15 cellular contexts compared by ENCODE assay signal in the genomic region with DNA sequence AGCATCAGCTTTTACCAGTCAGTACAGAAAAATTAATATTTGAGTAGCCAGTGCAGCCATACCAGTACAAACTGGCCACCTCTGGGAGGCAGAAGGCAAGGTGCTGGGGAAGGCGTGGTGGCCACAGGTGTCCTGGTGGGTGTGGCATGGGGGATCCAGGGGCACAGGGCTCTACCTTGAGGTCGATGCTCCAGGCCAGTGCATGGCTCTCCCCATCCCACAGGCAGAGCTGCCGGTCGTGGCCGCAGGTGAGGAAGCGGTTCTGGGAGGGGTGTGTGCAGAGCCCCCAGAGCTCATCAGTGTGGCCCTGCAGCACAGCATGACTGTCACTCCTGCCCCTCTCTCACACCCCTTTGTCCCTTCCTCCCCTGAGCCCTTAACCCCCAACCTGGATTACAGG. TPM values are rescaled to one million over a fixed set of nuclear protein-coding genes. Genes with fewer than 3 reads are reported as not detected.
DNase-seq lines count a peak whose midpoint lies in the region; ATAC-seq lines count a peak whose summit lies in the region.
"Had no signal": no experiment of that assay in that cellular context is flagged by ENCODE, and none has a peak within 500 bp of the region (broad histone marks: within the 10 kb centered on the region; RNA-seq: fewer than 3 reads in every experiment).

No MANE protein-coding gene starts in this region.

- no peak for ATAC-seq in left ventricle myocardium superior
- ATAC-seq in left cardiac atrium: no peak
- no peak for ATAC-seq in activated T-helper 17 cell treated with anti-CD3 and anti-CD28 coated beads, Interleukin-2, amount 50 U/mL, for 72 hours (replicated peaks)
- ATAC-seq in HG03521 (IDR thresholded peaks at IDR 0.05; ENCODE audit: unreplicated experiment): no peak
- ATAC-seq in activated CD4-positive, alpha-beta T cell treated with anti-CD3 and anti-CD28 coated beads for 36 hours: no peak
- ATAC-seq: HCT116 had no signal

- H3K27ac ChIP-seq in neuronal stem cell (replicated peaks; ENCODE audit: low read length): no peak overlapping the region
- H3K27ac ChIP-seq: GM23248 had no signal

- no peak overlapping the region for H3K4me3 Mint-ChIP-seq in activated T-helper 17 cell treated with anti-CD3 and anti-CD28 coated beads, Interleukin-2, amount 50 U/mL, for 72 hours
- no peak overlapping the region for H3K4me3 Mint-ChIP-seq in activated CD4-positive, alpha-beta T cell treated with anti-CD3 and anti-CD28 coated beads for 36 hours

- H3K23ac ChIP-seq in neuronal stem cell (ENCODE audit: low read depth, low read length, poor library complexity): no peak overlapping the region

- no peak overlapping the region for H3K4me3 ChIP-seq in neuronal stem cell (ENCODE audit: low read length in 2 of 2)
- H3K4me3 ChIP-seq: GM23248 had no signal

- no peak overlapping the region for H3K14ac ChIP-seq in neuronal stem cell (ENCODE audit: low read length)

- peaks cover 27% of the 10 kb centered on the region for H3K4me1 Mint-ChIP-seq in activated T-helper 17 cell treated with anti-CD3 and anti-CD28 coated beads, Interleukin-2, amount 50 U/mL, for 72 hours
- H3K4me1 Mint-ChIP-seq in activated CD4-positive, alpha-beta T cell treated with anti-CD3 and anti-CD28 coated beads for 36 hours: peaks cover 35% of the 10 kb centered on the region

- peaks cover 8% of the 10 kb centered on the region for H3K79me1 ChIP-seq in neuronal stem cell (ENCODE audit: low read depth, low read length)

- H3K9ac ChIP-seq in neuronal stem cell (ENCODE audit: low read depth, low read length, poor library complexity): peak overlapping the region; percentile 24
- H3K9ac ChIP-seq: GM23248 had no signal

- H4K8ac ChIP-seq in neuronal stem cell (ENCODE audit: low read depth, low read length): peak overlapping the region; percentile 19

- no peak overlapping the region for H2AFZ ChIP-seq in neuronal stem cell (ENCODE audit: low read length)
- H2AFZ ChIP-seq: GM23248 had no signal

- H3K27me3 Mint-ChIP-seq in activated T-helper 17 cell treated with anti-CD3 and anti-CD28 coated beads, Interleukin-2, amount 50 U/mL, for 72 hours: no peaks in the 10 kb centered on the region
- no peaks in the 10 kb centered on the region for H3K27me3 Mint-ChIP-seq in activated CD4-positive, alpha-beta T cell treated with anti-CD3 and anti-CD28 coated beads for 36 hours
- H3K27me3 Mint-ChIP-seq: CD4-positive, alpha-beta T cell had no signal

- POLR2A ChIA-PET in activated CD4-positive, alpha-beta T cell treated with anti-CD3 and anti-CD28 coated beads for 36 hours (lab: Charles Lee): interaction anchor here (1.2 kb wide), 1 partner anchor 14 kb away, joined by 4 read pairs; a partner anchor contains a TSS

- peak overlapping the region; percentile 67 for H2BK12ac ChIP-seq in neuronal stem cell (ENCODE audit: low read length)

- no peaks in the 10 kb centered on the region for H3K9me3 Mint-ChIP-seq in activated T-helper 17 cell treated with anti-CD3 and anti-CD28 coated beads, Interleukin-2, amount 50 U/mL, for 72 hours
- H3K9me3 Mint-ChIP-seq in activated CD4-positive, alpha-beta T cell treated with anti-CD3 and anti-CD28 coated beads for 36 hours (ENCODE audit: low read depth): no peaks in the 10 kb centered on the region
- H3K9me3 Mint-ChIP-seq: CD4-positive, alpha-beta T cell had no signal

- H3K18ac ChIP-seq in neuronal stem cell (ENCODE audit: low read length): peak overlapping the region; percentile 11

- H2BK120ac ChIP-seq in neuronal stem cell (ENCODE audit: low read depth, low read length): peak overlapping the region; percentile 56

- H3K4ac ChIP-seq in neuronal stem cell (ENCODE audit: low read length): peak overlapping the region; percentile 2

- H3K4me1 ChIP-seq in neuronal stem cell (ENCODE audit: control insufficient read depth in 2 of 2, insufficient read depth in 1 of 2, low read depth in 1 of 2, low read length in 2 of 2): peaks cover 15 to 19% of the 10 kb centered on the region in 2 donors

- CTCF ChIA-PET in activated CD4-positive, alpha-beta T cell treated with anti-CD3 and anti-CD28 coated beads for 36 hours (lab: Charles Lee): no interaction called here

- DNase-seq in left ventricle myocardium superior (peak; percentile 9), left cardiac atrium (no peak), neuronal stem cell (ENCODE audit: low spot score) (no peak), NCI-H446 treated with DMSO at 0.1 percent for 48 hours (lab: John Stamatoyannopoulos, UW) (no peak)
- DNase-seq in activated CD4-positive, alpha-beta T cell treated with anti-CD3 and anti-CD28 coated beads for 36 hours: no peak
- DNase-seq: 8988T; AML-193; CD4-positive, alpha-beta T cell; DMS153; DMS79 treated with DMSO at 0.1 percent for 48 hours; EL; GM23248 had no signal

- H2BK15ac ChIP-seq in neuronal stem cell (ENCODE audit: low read length): peak overlapping the region; percentile 71

- H4K91ac ChIP-seq in neuronal stem cell (ENCODE audit: low read depth, low read length, poor library complexity): peak overlapping the region; percentile 68

- peaks cover 0 to 2% of the 10 kb centered on the region in 2 donors for H3K9me3 ChIP-seq in neuronal stem cell (replicated peaks in 1 of 2; ENCODE audit: control insufficient read depth in 2 of 2, insufficient read depth in 1 of 2, low read depth in 1 of 2, low read length in 2 of 2)

- H3K36me3 Mint-ChIP-seq in activated T-helper 17 cell treated with anti-CD3 and anti-CD28 coated beads, Interleukin-2, amount 50 U/mL, for 72 hours (ENCODE audit: low read depth): peaks cover 87% of the 10 kb centered on the region
- peaks cover 67% of the 10 kb centered on the region for H3K36me3 Mint-ChIP-seq in activated CD4-positive, alpha-beta T cell treated with anti-CD3 and anti-CD28 coated beads for 36 hours (ENCODE audit: low read depth)

- peak overlapping the region; percentile 14 for H2BK5ac ChIP-seq in neuronal stem cell (ENCODE audit: low read length)

- no CpG with 5 or more reads among the region's 6 CpGs for WGBS in neuronal stem cell (ENCODE audit: extremely low coverage in 2 of 2, insufficient read length in 2 of 2, insufficient replicate concordance in 1 of 2), 2 donors

- H3K4me2 ChIP-seq in neuronal stem cell (ENCODE audit: insufficient read depth, low read length, poor library complexity, severe bottlenecking): no peak overlapping the region

- H3K27me3 ChIP-seq in neuronal stem cell (ENCODE audit: control insufficient read depth in 3 of 3, insufficient read depth in 3 of 3, low read depth in 1 of 3, low read length in 3 of 3): peaks cover 0 to 17% (median 0%) of the 10 kb centered on the region in 3 experiments

- intact Hi-C loops in left ventricle myocardium superior (cut with micrococcal nuclease) (no loop called here), left cardiac atrium (cut with DNase I) (loop anchor here in 1 of 2 donors (10.0 kb wide), 1 partner anchor 249 kb away; no protein-coding TSS in a partner anchor)
- intact Hi-C loops in activated CD4-positive, alpha-beta T cell treated with anti-CD3 and anti-CD28 coated beads for 36 hours (cut with DNase I, micrococcal nuclease): loop anchor here in 1 of 2 experiments (10.0 kb wide), 1 partner anchor 1639 kb away; a partner anchor contains a TSS

- peak overlapping the region; percentile 36 for H3K27ac Mint-ChIP-seq in activated T-helper 17 cell treated with anti-CD3 and anti-CD28 coated beads, Interleukin-2, amount 50 U/mL, for 72 hours
- H3K27ac Mint-ChIP-seq in activated CD4-positive, alpha-beta T cell treated with anti-CD3 and anti-CD28 coated beads for 36 hours: no peak overlapping the region
- H3K27ac Mint-ChIP-seq: CD4-positive, alpha-beta T cell had no signal

- peaks cover 0 to 24% of the 10 kb centered on the region in 2 donors for H3K36me3 ChIP-seq in neuronal stem cell (replicated peaks in 1 of 2; ENCODE audit: control insufficient read depth in 2 of 2, insufficient read depth in 2 of 2, low read length in 2 of 2)

- H2AK5ac ChIP-seq in neuronal stem cell (ENCODE audit: low read depth, low read length): peak overlapping the region; percentile 96

RNA-seq across cellular contexts. Expression of a gene that starts 3.8 kb away (rescaled TPM):
- total RNA-seq in left ventricle myocardium superior: 33.1 TPM
- 10 to 100 TPM; 38.1 to 60.6 TPM for total RNA-seq in left cardiac atrium
- 100 to 1,000 TPM; 142 to 198 TPM for total RNA-seq in activated T-helper 17 cell treated with anti-CD3 and anti-CD28 coated beads, Interleukin-2, amount 50 U/mL, for 72 hours
- 61.4 TPM for polyA plus RNA-seq in neuronal stem cell (2013, experiment 1 of 2)
- polyA plus RNA-seq in neuronal stem cell (2013, experiment 2 of 2): 60.5 TPM
- 100 to 1,000 TPM; 159 to 179 TPM for total RNA-seq in activated CD4-positive, alpha-beta T cell treated with anti-CD3 and anti-CD28 coated beads for 36 hours

RNA-seq across cellular contexts. Expression of a gene that starts 7.1 kb away (rescaled TPM):
- 12.9 TPM for total RNA-seq in left ventricle myocardium superior
- 10 to 100 TPM; 29.1 to 46.8 TPM for total RNA-seq in left cardiac atrium
- 100 to 1,000 TPM; 122 to 130 TPM for total RNA-seq in activated T-helper 17 cell treated with anti-CD3 and anti-CD28 coated beads, Interleukin-2, amount 50 U/mL, for 72 hours
- polyA plus RNA-seq in neuronal stem cell (2013, experiment 1 of 2): 22.2 TPM
- polyA plus RNA-seq in neuronal stem cell (2013, experiment 2 of 2): 21.7 TPM
- 100 to 1,000 TPM; 101 to 112 TPM for total RNA-seq in activated CD4-positive, alpha-beta T cell treated with anti-CD3 and anti-CD28 coated beads for 36 hours

RNA-seq across cellular contexts. Expression of a gene that starts 7.6 kb away (rescaled TPM):
- total RNA-seq in left ventricle myocardium superior (1.7 TPM), left cardiac atrium (1 to 10 TPM; 3.7 to 3.8 TPM)
- 1 to 10 TPM; 2.0 to 3.0 TPM for total RNA-seq in activated T-helper 17 cell treated with anti-CD3 and anti-CD28 coated beads, Interleukin-2, amount 50 U/mL, for 72 hours
- polyA plus RNA-seq in neuronal stem cell (2013, experiment 1 of 2): 0.95 TPM
- 0.58 TPM for polyA plus RNA-seq in neuronal stem cell (2013, experiment 2 of 2)
- total RNA-seq in activated CD4-positive, alpha-beta T cell treated with anti-CD3 and anti-CD28 coated beads for 36 hours: 1 to 10 TPM; 1.5 to 1.9 TPM

RNA-seq across cellular contexts. Expression of a gene that starts 14.1 kb away (rescaled TPM):
- total RNA-seq in left ventricle myocardium superior: 12.3 TPM
- 10 to 100 TPM in 1 of 2 donors, 1 to 10 TPM in 1; 9.6 to 11.5 TPM for total RNA-seq in left cardiac atrium
- 10 to 100 TPM; 23.8 to 25.7 TPM for total RNA-seq in activated T-helper 17 cell treated with anti-CD3 and anti-CD28 coated beads, Interleukin-2, amount 50 U/mL, for 72 hours
- 14.3 TPM for polyA plus RNA-seq in neuronal stem cell (2013, experiment 1 of 2)
- polyA plus RNA-seq in neuronal stem cell (2013, experiment 2 of 2): 14.6 TPM
- total RNA-seq in activated CD4-positive, alpha-beta T cell treated with anti-CD3 and anti-CD28 coated beads for 36 hours: 10 to 100 TPM; 32.5 to 36.0 TPM

RNA-seq across cellular contexts. Expression of a gene that starts 16.3 kb away (rescaled TPM):
- 12.1 TPM for total RNA-seq in left ventricle myocardium superior
- 10 to 100 TPM; 20.5 to 22.4 TPM for total RNA-seq in left cardiac atrium
- 10 to 100 TPM; 60.5 to 71.9 TPM for total RNA-seq in activated T-helper 17 cell treated with anti-CD3 and anti-CD28 coated beads, Interleukin-2, amount 50 U/mL, for 72 hours
- 30.5 TPM for polyA plus RNA-seq in neuronal stem cell (2013, experiment 1 of 2)
- 30.4 TPM for polyA plus RNA-seq in neuronal stem cell (2013, experiment 2 of 2)
- total RNA-seq in activated CD4-positive, alpha-beta T cell treated with anti-CD3 and anti-CD28 coated beads for 36 hours: 10 to 100 TPM; 48.7 to 57.5 TPM
